In the genomic region with DNA sequence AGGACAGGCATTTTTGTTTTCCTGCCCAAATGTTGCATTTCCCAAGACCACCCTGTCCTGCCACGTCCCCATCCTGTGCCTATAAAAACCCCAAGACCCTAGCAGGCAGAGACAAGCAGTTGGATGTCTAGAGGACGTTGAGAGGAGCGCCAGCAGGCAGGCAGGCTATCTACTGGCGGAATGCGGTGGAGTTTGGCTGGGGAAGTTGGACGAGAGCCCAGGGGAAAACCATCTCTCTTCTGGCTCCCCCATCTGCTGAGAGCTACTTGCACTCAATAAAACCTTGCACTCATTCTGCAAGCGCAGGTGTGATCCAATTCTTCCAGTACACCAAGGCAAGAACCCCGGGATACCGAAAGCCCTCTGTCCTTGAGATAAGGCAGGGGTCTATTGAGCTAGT, we compare ENCODE assay signal across 27 cellular contexts.
"Had no signal": no experiment of that assay in that cellular context is flagged by ENCODE, and none has a peak within 500 bp of the region (broad histone marks: within the 10 kb centered on the region; RNA-seq: fewer than 3 reads in every experiment).

No MANE protein-coding gene starts in this region.

- H3K4me3 Mint-ChIP-seq: activated B cell treated with CpG ODN at 0.5 μM for 24 hours; activated CD8-positive, alpha-beta T cell treated with anti-CD3 and anti-CD28 coated beads for 36 hours; activated naive CD4-positive, alpha-beta T cell treated with anti-CD3 and anti-CD28 coated beads, Interleukin-2, amount 50 U/mL, for 24 hours; central memory CD8-positive, alpha-beta T cell; natural killer cell treated with Interleukin-12 subunit alpha and Interleukin-12 subunit beta and Interleukin-15 and Interleukin-18, amount 100 ng/mL, for 72 hours; stimulated activated effector memory CD8-positive, alpha-beta T cell treated with anti-CD3 and anti-CD28 coated beads, Interleukin-12 subunit alpha, Interleukin-12 subunit beta, amount 100 ng/mL, for 72 hours; stimulated activated naive CD8-positive, alpha-beta T cell treated with anti-CD3 and anti-CD28 coated beads, Interleukin-15, Interleukin-2, amounts not matched to agents 100 ng/mL and 50 ng/mL, for 24 hours had no signal

- H3K27me3 ChIP-seq: breast epithelium, colonic mucosa, esophagus squamous epithelium, left lung, ovary, upper lobe of left lung, vagina had no signal

- H3K27me3 Mint-ChIP-seq: activated naive CD4-positive, alpha-beta T cell treated with anti-CD3 and anti-CD28 coated beads, Interleukin-2, amount 50 U/mL, for 24 hours had no signal

- H3K36me3 ChIP-seq: breast epithelium, colonic mucosa, esophagus squamous epithelium, left lung, ovary, upper lobe of left lung, vagina had no signal

- H3K4me1 Mint-ChIP-seq: activated B cell treated with CpG ODN at 0.5 μM for 24 hours; activated naive CD4-positive, alpha-beta T cell treated with anti-CD3 and anti-CD28 coated beads, Interleukin-2, amount 50 U/mL, for 24 hours; central memory CD8-positive, alpha-beta T cell; stimulated activated effector memory CD8-positive, alpha-beta T cell treated with anti-CD3 and anti-CD28 coated beads, Interleukin-12 subunit alpha, Interleukin-12 subunit beta, amount 100 ng/mL, for 72 hours had no signal

- H3K27ac ChIP-seq: breast epithelium, colonic mucosa, epithelial cell of prostate, esophagus squamous epithelium, left lung, ovary, skin epidermis, upper lobe of left lung, vagina had no signal

- H3K9me3 ChIP-seq: breast epithelium, colonic mucosa, esophagus squamous epithelium, mucosa of descending colon, ovary, upper lobe of left lung, vagina had no signal

- H3K9me3 Mint-ChIP-seq: activated CD8-positive, alpha-beta T cell treated with anti-CD3 and anti-CD28 coated beads for 36 hours; activated naive CD4-positive, alpha-beta T cell treated with anti-CD3 and anti-CD28 coated beads, Interleukin-2, amount 50 U/mL, for 24 hours; activated T-helper 2 cell treated with anti-CD3 and anti-CD28 coated beads, Interferon-gamma antibody, Interleukin-2, Interleukin-4, amounts not matched to agents 10 μg/mL and 5 μg/mL and 100 μg/mL, durations not matched to agents 14 hours and 24 hours and 36 hours; central memory CD8-positive, alpha-beta T cell; natural killer cell treated with Interleukin-12 subunit alpha and Interleukin-12 subunit beta and Interleukin-15 and Interleukin-18, amount 100 ng/mL, for 72 hours; stimulated activated effector memory CD8-positive, alpha-beta T cell treated with anti-CD3 and anti-CD28 coated beads, Interleukin-12 subunit alpha, Interleukin-12 subunit beta, amount 100 ng/mL, for 72 hours had no signal

- H3K27ac Mint-ChIP-seq: activated B cell treated with CpG ODN at 0.5 μM for 24 hours; activated CD8-positive, alpha-beta T cell treated with anti-CD3 and anti-CD28 coated beads for 36 hours; activated naive CD4-positive, alpha-beta T cell treated with anti-CD3 and anti-CD28 coated beads, Interleukin-2, amount 50 U/mL, for 24 hours; activated T-helper 2 cell treated with anti-CD3 and anti-CD28 coated beads, Interferon-gamma antibody, Interleukin-2, Interleukin-4, amounts not matched to agents 10 μg/mL and 5 μg/mL and 100 μg/mL, durations not matched to agents 14 hours and 24 hours and 36 hours; natural killer cell treated with Interleukin-12 subunit alpha and Interleukin-12 subunit beta and Interleukin-15 and Interleukin-18, amount 100 ng/mL, for 72 hours; progenitor cell of endocrine pancreas; stimulated activated effector memory CD8-positive, alpha-beta T cell treated with anti-CD3 and anti-CD28 coated beads, Interleukin-12 subunit alpha, Interleukin-12 subunit beta, amount 100 ng/mL, for 72 hours; stimulated activated naive CD8-positive, alpha-beta T cell treated with anti-CD3 and anti-CD28 coated beads, Interleukin-15, Interleukin-2, amounts not matched to agents 100 ng/mL and 50 ng/mL, for 24 hours had no signal

- DNase-seq: activated B cell treated with CpG ODN at 0.5 μM for 24 hours; activated CD4-positive, alpha-beta T cell treated with anti-CD3 and anti-CD28 coated beads, Interleukin-2, amount 50 U/mL, for 1 hour; activated CD8-positive, alpha-beta T cell treated with anti-CD3 and anti-CD28 coated beads for 36 hours; activated T-cell treated with anti-CD3 and anti-CD28 coated beads, Interleukin-2, amount 50 U/mL, for 48 hours; colonic mucosa; effector CD8-positive, alpha-beta T cell; esophagus squamous epithelium; kidney glomerular epithelial cell; left lung; mucosa of descending colon; stimulated activated CD4-positive, alpha-beta T cell treated with anti-CD3 and anti-CD28 coated beads, Interleukin-4, amount 100 ng/mL, for 24 hours; T-helper 2 cell had no signal

- H3K36me3 Mint-ChIP-seq: activated naive CD4-positive, alpha-beta T cell treated with anti-CD3 and anti-CD28 coated beads, Interleukin-2, amount 50 U/mL, for 24 hours; natural killer cell treated with Interleukin-12 subunit alpha and Interleukin-12 subunit beta and Interleukin-15 and Interleukin-18, amount 100 ng/mL, for 72 hours; stimulated activated effector memory CD8-positive, alpha-beta T cell treated with anti-CD3 and anti-CD28 coated beads, Interleukin-12 subunit alpha, Interleukin-12 subunit beta, amount 100 ng/mL, for 72 hours had no signal

- H3K4me3 ChIP-seq: breast epithelium, colonic mucosa, esophagus squamous epithelium, left lung, lung, mucosa of descending colon, ovary, skin epidermis, upper lobe of left lung, vagina had no signal

- ATAC-seq: activated CD8-positive, alpha-beta T cell treated with anti-CD3 and anti-CD28 coated beads for 36 hours; left lung; mucosa of descending colon; natural killer cell treated with Interleukin-12 subunit alpha and Interleukin-12 subunit beta and Interleukin-15 and Interleukin-18, amount 100 ng/mL, for 72 hours; sciatic nerve; stimulated activated effector memory CD8-positive, alpha-beta T cell treated with anti-CD3 and anti-CD28 coated beads, Interleukin-12 subunit alpha, Interleukin-12 subunit beta, amount 100 ng/mL, for 72 hours had no signal

- H3K4me1 ChIP-seq: breast epithelium, colonic mucosa, esophagus squamous epithelium, left lung, upper lobe of left lung, vagina had no signal
